In the genomic region with DNA sequence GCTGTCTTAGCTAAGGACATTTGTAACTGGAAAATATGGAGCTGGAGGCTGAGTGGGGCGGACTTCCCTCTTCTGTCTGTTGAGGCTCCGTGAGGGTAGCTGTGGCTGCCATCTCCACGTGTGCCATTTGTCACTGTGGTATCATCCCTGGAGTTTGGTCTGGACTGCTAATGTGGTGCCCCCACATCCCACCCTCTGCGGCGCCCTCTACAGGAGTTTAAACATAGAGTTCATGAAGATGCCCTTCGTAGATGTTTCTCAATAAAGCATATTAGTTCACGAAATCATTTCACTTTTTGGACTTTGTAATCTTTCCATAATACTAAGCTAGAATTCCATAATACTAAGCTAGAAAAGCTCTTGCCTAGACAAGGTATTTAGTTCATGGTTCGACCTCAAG, we compare ENCODE assay signal across 2 cellular contexts.
TF ChIP-seq lines count a peak whose summit lies in the region.

No MANE protein-coding gene starts in this region.

TF ChIP-seq in SK-N-SH, 30 proteins besides CTCF, POLR2A, EP300 and RAD21 (continued from another document):
- TF ChIP-seq USF1 (IDR thresholded peaks at IDR 0.05; ENCODE audit: borderline replicate concordance, low read depth) (no peak), POLR2AphosphoS5 (IDR thresholded peaks at IDR 0.05; ENCODE audit: low read depth, low read length) (no peak), CHD2 (IDR thresholded peaks at IDR 0.05; ENCODE audit: low read length, partially characterized antibody) (no peak), RFX5 (IDR thresholded peaks at IDR 0.05; ENCODE audit: low read length) (no peak), JUND (IDR thresholded peaks at IDR 0.05) (no peak), NFIC (IDR thresholded peaks at IDR 0.05; ENCODE audit: borderline replicate concordance) (no peak), RXRA (IDR thresholded peaks at IDR 0.05; ENCODE audit: borderline replicate concordance, low read depth) (no peak), FOXJ3 (CRISPR knock-in tag; IDR thresholded peaks at IDR 0.05) (no peak), PBX3 (IDR thresholded peaks at IDR 0.05) (no peak)
- TF ChIP-seq, protein P1, sequence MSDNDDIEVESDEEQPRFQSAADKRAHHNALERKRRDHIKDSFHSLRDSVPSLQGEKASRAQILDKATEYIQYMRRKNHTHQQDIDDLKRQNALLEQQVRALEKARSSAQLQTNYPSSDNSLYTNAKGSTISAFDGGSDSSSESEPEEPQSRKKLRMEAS (IDR thresholded peaks at IDR 0.05; ENCODE audit: low read depth), result no peak
- TF ChIP-seq, protein P2, sequence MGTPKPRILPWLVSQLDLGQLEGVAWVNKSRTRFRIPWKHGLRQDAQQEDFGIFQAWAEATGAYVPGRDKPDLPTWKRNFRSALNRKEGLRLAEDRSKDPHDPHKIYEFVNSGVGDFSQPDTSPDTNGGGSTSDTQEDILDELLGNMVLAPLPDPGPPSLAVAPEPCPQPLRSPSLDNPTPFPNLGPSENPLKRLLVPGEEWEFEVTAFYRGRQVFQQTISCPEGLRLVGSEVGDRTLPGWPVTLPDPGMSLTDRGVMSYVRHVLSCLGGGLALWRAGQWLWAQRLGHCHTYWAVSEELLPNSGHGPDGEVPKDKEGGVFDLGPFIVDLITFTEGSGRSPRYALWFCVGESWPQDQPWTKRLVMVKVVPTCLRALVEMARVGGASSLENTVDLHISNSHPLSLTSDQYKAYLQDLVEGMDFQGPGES (IDR thresholded peaks at IDR 0.05; ENCODE audit: low read depth, low read length), result no peak
TF ChIP-seq in SK-N-SH: peak in this region for 0.

TF ChIP-seq in SK-N-SH treated with all-trans-retinoic acid at 6 μM for 48 hours, 23 proteins besides CTCF, POLR2A, EP300 and RAD21 (continued from another document):
- TF ChIP-seq, protein P3, sequence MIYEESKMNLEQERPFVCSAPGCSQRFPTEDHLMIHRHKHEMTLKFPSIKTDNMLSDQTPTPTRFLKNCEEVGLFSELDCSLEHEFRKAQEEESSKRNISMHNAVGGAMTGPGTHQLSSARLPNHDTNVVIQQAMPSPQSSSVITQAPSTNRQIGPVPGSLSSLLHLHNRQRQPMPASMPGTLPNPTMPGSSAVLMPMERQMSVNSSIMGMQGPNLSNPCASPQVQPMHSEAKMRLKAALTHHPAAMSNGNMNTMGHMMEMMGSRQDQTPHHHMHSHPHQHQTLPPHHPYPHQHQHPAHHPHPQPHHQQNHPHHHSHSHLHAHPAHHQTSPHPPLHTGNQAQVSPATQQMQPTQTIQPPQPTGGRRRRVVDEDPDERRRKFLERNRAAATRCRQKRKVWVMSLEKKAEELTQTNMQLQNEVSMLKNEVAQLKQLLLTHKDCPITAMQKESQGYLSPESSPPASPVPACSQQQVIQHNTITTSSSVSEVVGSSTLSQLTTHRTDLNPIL (CRISPR knock-in tag; IDR thresholded peaks at IDR 0.05; ENCODE audit: low read depth), result no peak
- TF ChIP-seq, protein P4, sequence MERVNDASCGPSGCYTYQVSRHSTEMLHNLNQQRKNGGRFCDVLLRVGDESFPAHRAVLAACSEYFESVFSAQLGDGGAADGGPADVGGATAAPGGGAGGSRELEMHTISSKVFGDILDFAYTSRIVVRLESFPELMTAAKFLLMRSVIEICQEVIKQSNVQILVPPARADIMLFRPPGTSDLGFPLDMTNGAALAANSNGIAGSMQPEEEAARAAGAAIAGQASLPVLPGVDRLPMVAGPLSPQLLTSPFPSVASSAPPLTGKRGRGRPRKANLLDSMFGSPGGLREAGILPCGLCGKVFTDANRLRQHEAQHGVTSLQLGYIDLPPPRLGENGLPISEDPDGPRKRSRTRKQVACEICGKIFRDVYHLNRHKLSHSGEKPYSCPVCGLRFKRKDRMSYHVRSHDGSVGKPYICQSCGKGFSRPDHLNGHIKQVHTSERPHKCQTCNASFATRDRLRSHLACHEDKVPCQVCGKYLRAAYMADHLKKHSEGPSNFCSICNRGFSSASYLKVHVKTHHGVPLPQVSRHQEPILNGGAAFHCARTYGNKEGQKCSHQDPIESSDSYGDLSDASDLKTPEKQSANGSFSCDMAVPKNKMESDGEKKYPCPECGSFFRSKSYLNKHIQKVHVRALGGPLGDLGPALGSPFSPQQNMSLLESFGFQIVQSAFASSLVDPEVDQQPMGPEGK (CRISPR knock-in tag; IDR thresholded peaks at IDR 0.05; ENCODE audit: borderline replicate concordance), result no peak
- TF ChIP-seq, protein P5, sequence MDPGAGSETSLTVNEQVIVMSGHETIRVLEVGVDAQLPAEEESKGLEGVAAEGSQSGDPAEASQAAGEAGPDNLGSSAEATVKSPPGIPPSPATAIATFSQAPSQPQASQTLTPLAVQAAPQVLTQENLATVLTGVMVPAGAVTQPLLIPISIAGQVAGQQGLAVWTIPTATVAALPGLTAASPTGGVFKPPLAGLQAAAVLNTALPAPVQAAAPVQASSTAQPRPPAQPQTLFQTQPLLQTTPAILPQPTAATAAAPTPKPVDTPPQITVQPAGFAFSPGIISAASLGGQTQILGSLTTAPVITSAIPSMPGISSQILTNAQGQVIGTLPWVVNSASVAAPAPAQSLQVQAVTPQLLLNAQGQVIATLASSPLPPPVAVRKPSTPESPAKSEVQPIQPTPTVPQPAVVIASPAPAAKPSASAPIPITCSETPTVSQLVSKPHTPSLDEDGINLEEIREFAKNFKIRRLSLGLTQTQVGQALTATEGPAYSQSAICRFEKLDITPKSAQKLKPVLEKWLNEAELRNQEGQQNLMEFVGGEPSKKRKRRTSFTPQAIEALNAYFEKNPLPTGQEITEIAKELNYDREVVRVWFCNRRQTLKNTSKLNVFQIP (CRISPR knock-in tag; IDR thresholded peaks at IDR 0.05; ENCODE audit: borderline replicate concordance, low read depth), result no peak
- TF ChIP-seq ZFP3 (CRISPR knock-in tag; IDR thresholded peaks at IDR 0.05) (no peak), ISL1 (CRISPR knock-in tag; IDR thresholded peaks at IDR 0.05) (no peak), PPARA (CRISPR knock-in tag; IDR thresholded peaks at IDR 0.05; ENCODE audit: borderline replicate concordance) (no peak), ZNF565 (CRISPR knock-in tag; conservative IDR thresholded peaks at IDR 0.05; ENCODE audit: low read depth) (no peak), ZC3H10 (CRISPR knock-in tag; IDR thresholded peaks at IDR 0.05) (no peak)
